1 cellular context compared by ENCODE assay signal in the genomic region with DNA sequence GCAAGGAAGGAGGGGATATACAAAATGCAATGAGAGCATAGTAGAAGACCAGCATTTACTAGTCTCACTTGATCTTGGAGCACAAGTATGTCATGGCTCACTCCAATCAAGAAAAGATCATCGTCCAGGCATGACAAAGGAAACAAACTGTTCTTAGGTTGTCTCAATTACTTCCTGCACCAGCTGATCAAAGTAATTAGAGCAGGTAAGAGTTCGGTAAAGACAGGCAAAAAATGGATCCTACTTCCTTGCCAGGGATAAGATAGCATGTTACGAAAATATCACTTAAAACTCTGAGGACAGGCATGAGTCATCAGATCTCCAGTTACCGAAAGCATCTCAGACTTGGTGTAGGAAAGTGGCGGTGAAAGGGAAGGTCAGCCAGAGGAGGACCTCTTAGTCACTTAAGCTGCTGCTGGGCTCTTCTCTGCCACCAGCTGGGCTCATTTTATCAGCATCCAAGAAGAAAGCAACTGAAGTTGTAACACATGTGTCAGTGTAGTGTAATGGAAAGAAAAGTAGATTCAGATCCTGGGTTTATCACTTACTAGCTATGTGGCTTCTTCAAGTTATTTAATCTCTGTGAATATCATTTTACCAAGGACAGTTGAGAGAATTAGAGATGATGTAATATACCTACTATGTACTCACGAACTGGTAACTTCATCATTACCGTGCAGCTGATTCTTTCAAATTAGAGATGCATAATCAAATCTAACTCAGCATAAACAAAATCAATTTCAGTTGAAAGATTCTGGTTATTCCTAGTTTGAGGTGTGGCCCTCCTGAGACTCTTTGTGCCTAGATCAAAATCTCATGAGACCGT.
TF ChIP-seq lines count a peak whose summit lies in the region.

No MANE protein-coding gene starts in this region.

TF ChIP-seq in HEK293, 187 proteins besides CTCF, POLR2A, EP300 and RAD21 (continued from another document and continues in another):
- no peak for TF ChIP-seq PRDM4 (tag by site-specific recombination; IDR thresholded peaks at IDR 0.05)
- TF ChIP-seq, protein P1, sequence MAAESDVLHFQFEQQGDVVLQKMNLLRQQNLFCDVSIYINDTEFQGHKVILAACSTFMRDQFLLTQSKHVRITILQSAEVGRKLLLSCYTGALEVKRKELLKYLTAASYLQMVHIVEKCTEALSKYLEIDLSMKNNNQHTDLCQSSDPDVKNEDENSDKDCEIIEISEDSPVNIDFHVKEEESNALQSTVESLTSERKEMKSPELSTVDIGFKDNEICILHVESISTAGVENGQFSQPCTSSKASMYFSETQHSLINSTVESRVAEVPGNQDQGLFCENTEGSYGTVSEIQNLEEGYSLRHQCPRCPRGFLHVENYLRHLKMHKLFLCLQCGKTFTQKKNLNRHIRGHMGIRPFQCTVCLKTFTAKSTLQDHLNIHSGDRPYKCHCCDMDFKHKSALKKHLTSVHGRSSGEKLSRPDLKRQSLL (tag by site-specific recombination; IDR thresholded peaks at IDR 0.05) = no peak
- TF ChIP-seq, protein P2, sequence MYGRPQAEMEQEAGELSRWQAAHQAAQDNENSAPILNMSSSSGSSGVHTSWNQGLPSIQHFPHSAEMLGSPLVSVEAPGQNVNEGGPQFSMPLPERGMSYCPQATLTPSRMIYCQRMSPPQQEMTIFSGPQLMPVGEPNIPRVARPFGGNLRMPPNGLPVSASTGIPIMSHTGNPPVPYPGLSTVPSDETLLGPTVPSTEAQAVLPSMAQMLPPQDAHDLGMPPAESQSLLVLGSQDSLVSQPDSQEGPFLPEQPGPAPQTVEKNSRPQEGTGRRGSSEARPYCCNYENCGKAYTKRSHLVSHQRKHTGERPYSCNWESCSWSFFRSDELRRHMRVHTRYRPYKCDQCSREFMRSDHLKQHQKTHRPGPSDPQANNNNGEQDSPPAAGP (tag by site-specific recombination; IDR thresholded peaks at IDR 0.05) = no peak; the same call in 1 of the 2 replicates
- peak; percentile 78; the same call in 1 of the 2 replicates for TF ChIP-seq ZNF660 (tag by site-specific recombination; IDR thresholded peaks at IDR 0.05)
- no peak for TF ChIP-seq ZNF391 (tag by site-specific recombination; IDR thresholded peaks at IDR 0.05; ENCODE audit: borderline replicate concordance, low read depth)
- TF ChIP-seq MEIS1 (CRISPR knock-in tag; IDR thresholded peaks at IDR 0.05; ENCODE audit: borderline replicate concordance) = no peak
- TF ChIP-seq ZNF530 (tag by site-specific recombination; IDR thresholded peaks at IDR 0.05; ENCODE audit: low read depth) = no peak
- no peak for TF ChIP-seq ZNF596 (tag by site-specific recombination; IDR thresholded peaks at IDR 0.05)
- TF ChIP-seq ZNF394 (tag by site-specific recombination; IDR thresholded peaks at IDR 0.05; ENCODE audit: borderline replicate concordance) = peak; percentile 46; the same call in 1 of the 2 replicates
- no peak for TF ChIP-seq ZNF747 (tag by site-specific recombination; IDR thresholded peaks at IDR 0.05)
- TF ChIP-seq GLIS2 (tag by site-specific recombination; IDR thresholded peaks at IDR 0.05) = no peak; the same call in 1 of the 2 replicates
- peak; percentile 67 for TF ChIP-seq ZXDB (tag by site-specific recombination; IDR thresholded peaks at IDR 0.05)
- TF ChIP-seq ZBTB21 (tag by site-specific recombination; IDR thresholded peaks at IDR 0.05) = peak; percentile 72
- TF ChIP-seq ZNF830 (tag by site-specific recombination; IDR thresholded peaks at IDR 0.05; ENCODE audit: low read depth) = no peak
- no peak for TF ChIP-seq ZFP41 (tag by site-specific recombination; IDR thresholded peaks at IDR 0.05; ENCODE audit: borderline replicate concordance)
- TF ChIP-seq RBAK (tag by site-specific recombination; IDR thresholded peaks at IDR 0.05) = peak; percentile 42; the same call in 1 of the 2 replicates
- peak; percentile 21; the same call in 1 of the 2 replicates for TF ChIP-seq ZNF10 (tag by site-specific recombination; IDR thresholded peaks at IDR 0.05)
- TF ChIP-seq ZNF549 (tag by site-specific recombination; IDR thresholded peaks at IDR 0.05) = no peak
- TF ChIP-seq ZNF791 (tag by site-specific recombination; IDR thresholded peaks at IDR 0.05) = no peak
- no peak for TF ChIP-seq REPIN1 (tag by site-specific recombination; IDR thresholded peaks at IDR 0.05; ENCODE audit: low read depth)
- no peak for TF ChIP-seq ZNF157 (tag by site-specific recombination; IDR thresholded peaks at IDR 0.05)
- TF ChIP-seq ZNF777 (tag by site-specific recombination; IDR thresholded peaks at IDR 0.05; ENCODE audit: borderline replicate concordance) = no peak
- TF ChIP-seq, protein P3, sequence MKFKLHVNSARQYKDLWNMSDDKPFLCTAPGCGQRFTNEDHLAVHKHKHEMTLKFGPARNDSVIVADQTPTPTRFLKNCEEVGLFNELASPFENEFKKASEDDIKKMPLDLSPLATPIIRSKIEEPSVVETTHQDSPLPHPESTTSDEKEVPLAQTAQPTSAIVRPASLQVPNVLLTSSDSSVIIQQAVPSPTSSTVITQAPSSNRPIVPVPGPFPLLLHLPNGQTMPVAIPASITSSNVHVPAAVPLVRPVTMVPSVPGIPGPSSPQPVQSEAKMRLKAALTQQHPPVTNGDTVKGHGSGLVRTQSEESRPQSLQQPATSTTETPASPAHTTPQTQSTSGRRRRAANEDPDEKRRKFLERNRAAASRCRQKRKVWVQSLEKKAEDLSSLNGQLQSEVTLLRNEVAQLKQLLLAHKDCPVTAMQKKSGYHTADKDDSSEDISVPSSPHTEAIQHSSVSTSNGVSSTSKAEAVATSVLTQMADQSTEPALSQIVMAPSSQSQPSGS (tag by site-specific recombination; IDR thresholded peaks at IDR 0.05; ENCODE audit: low read depth) = peak; percentile 10; the same call in 1 of the 2 replicates
- no peak for TF ChIP-seq ZNF292 (tag by site-specific recombination; IDR thresholded peaks at IDR 0.05; ENCODE audit: borderline replicate concordance, low read depth)
- TF ChIP-seq ZNF223 (tag by site-specific recombination; IDR thresholded peaks at IDR 0.05) = no peak
- no peak for TF ChIP-seq SCRT1 (tag by site-specific recombination; IDR thresholded peaks at IDR 0.05; ENCODE audit: borderline replicate concordance)
- TF ChIP-seq, protein P4, sequence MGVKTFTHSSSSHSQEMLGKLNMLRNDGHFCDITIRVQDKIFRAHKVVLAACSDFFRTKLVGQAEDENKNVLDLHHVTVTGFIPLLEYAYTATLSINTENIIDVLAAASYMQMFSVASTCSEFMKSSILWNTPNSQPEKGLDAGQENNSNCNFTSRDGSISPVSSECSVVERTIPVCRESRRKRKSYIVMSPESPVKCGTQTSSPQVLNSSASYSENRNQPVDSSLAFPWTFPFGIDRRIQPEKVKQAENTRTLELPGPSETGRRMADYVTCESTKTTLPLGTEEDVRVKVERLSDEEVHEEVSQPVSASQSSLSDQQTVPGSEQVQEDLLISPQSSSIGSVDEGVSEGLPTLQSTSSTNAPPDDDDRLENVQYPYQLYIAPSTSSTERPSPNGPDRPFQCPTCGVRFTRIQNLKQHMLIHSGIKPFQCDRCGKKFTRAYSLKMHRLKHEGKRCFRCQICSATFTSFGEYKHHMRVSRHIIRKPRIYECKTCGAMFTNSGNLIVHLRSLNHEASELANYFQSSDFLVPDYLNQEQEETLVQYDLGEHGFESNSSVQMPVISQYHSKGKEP (tag by site-specific recombination; IDR thresholded peaks at IDR 0.05) = no peak
- TF ChIP-seq, protein P5, sequence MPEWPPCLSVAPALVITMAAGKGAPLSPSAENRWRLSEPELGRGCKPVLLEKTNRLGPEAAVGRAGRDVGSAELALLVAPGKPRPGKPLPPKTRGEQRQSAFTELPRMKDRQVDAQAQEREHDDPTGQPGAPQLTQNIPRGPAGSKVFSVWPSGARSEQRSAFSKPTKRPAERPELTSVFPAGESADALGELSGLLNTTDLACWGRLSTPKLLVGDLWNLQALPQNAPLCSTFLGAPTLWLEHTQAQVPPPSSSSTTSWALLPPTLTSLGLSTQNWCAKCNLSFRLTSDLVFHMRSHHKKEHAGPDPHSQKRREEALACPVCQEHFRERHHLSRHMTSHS (tag by site-specific recombination; IDR thresholded peaks at IDR 0.05) = no peak
- TF ChIP-seq ZNF629 (tag by site-specific recombination; IDR thresholded peaks at IDR 0.05) = peak; percentile 89
- no peak for TF ChIP-seq ZNF19 (tag by site-specific recombination; IDR thresholded peaks at IDR 0.05; ENCODE audit: low read depth)
- TF ChIP-seq ZNF112 (tag by site-specific recombination; IDR thresholded peaks at IDR 0.05) = no peak
- peak; percentile 51; the same call in 1 of the 2 replicates for TF ChIP-seq IKZF3 (tag by site-specific recombination; IDR thresholded peaks at IDR 0.05)
- no peak for TF ChIP-seq ZNF221 (tag by site-specific recombination; IDR thresholded peaks at IDR 0.05; ENCODE audit: borderline replicate concordance)
- TF ChIP-seq YY1 (tag by site-specific recombination; IDR thresholded peaks at IDR 0.05) = no peak
- no peak for TF ChIP-seq GFI1B (tag by site-specific recombination; IDR thresholded peaks at IDR 0.05)
- no peak for TF ChIP-seq WT1 (tag by site-specific recombination; IDR thresholded peaks at IDR 0.05)
- no peak for TF ChIP-seq PATZ1 (tag by site-specific recombination; IDR thresholded peaks at IDR 0.05)
- no peak for TF ChIP-seq MZF1 (tag by site-specific recombination; IDR thresholded peaks at IDR 0.05; ENCODE audit: borderline replicate concordance)
- no peak for TF ChIP-seq GLI2 (tag by site-specific recombination; IDR thresholded peaks at IDR 0.05; ENCODE audit: borderline replicate concordance, low read depth)
- TF ChIP-seq, protein P6, sequence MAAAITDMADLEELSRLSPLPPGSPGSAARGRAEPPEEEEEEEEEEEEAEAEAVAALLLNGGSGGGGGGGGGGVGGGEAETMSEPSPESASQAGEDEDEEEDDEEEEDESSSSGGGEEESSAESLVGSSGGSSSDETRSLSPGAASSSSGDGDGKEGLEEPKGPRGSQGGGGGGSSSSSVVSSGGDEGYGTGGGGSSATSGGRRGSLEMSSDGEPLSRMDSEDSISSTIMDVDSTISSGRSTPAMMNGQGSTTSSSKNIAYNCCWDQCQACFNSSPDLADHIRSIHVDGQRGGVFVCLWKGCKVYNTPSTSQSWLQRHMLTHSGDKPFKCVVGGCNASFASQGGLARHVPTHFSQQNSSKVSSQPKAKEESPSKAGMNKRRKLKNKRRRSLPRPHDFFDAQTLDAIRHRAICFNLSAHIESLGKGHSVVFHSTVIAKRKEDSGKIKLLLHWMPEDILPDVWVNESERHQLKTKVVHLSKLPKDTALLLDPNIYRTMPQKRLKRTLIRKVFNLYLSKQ (tag by site-specific recombination; IDR thresholded peaks at IDR 0.05; ENCODE audit: borderline replicate concordance) = no peak
- TF ChIP-seq ZNF366 (tag by site-specific recombination; conservative IDR thresholded peaks at IDR 0.05) = peak; percentile 85
- TF ChIP-seq ZNF785 (tag by site-specific recombination; IDR thresholded peaks at IDR 0.05) = no peak
- no peak for TF ChIP-seq ZNF423 (tag by site-specific recombination; IDR thresholded peaks at IDR 0.05)
- peak; percentile 37; the same call in 1 of the 2 replicates for TF ChIP-seq GLIS1 (tag by site-specific recombination; IDR thresholded peaks at IDR 0.05)
- TF ChIP-seq ZNF148 (tag by site-specific recombination; IDR thresholded peaks at IDR 0.05; ENCODE audit: borderline replicate concordance) = no peak
- TF ChIP-seq ZNF623 (tag by site-specific recombination; IDR thresholded peaks at IDR 0.05) = no peak
- TF ChIP-seq ZNF24 (tag by site-specific recombination; IDR thresholded peaks at IDR 0.05) = 0 out of 2 replicates have a peak, but pooled peaks have one; percentile 63
- no peak for TF ChIP-seq ZIC2 (tag by site-specific recombination; IDR thresholded peaks at IDR 0.05)
- TF ChIP-seq EGR2 (tag by site-specific recombination; IDR thresholded peaks at IDR 0.05; ENCODE audit: low read depth) = no peak
